In genomic region chr11:47850337-47850736, GRCh38 we compare ENCODE assay signal across 13 cellular contexts. TPM values are rescaled to one million over a fixed set of nuclear protein-coding genes. Genes with fewer than 3 reads are reported as not detected.
DNase-seq lines count a peak whose midpoint lies in the region; ATAC-seq and TF ChIP-seq lines count a peak whose summit lies in the region.
"Had no signal": no experiment of that assay in that cellular context is flagged by ENCODE, and none has a peak within 500 bp of the region (broad histone marks: within the 10 kb centered on the region; RNA-seq: fewer than 3 reads in every experiment).

No MANE protein-coding gene starts in this region.

- H3K36me3 ChIP-seq in breast epithelium (no peaks in the 10 kb centered on the region), heart right ventricle (peaks cover 0 to 16% (median 3%) of the 10 kb centered on the region in 9 donors), mesendoderm (ENCODE audit: control insufficient read depth, insufficient read depth, low read length) (no peaks in the 10 kb centered on the region)
- H3K36me3 ChIP-seq: thyroid gland had no signal

- H3K4me3 ChIP-seq in breast epithelium (no peak overlapping the region), heart right ventricle (no peak overlapping the region), mesendoderm (ENCODE audit: low read length) (no peak overlapping the region)
- H3K4me3 ChIP-seq: thyroid gland had no signal

- intact Hi-C loops in MCF 10A (cut with micrococcal nuclease), result no loop called here
- intact Hi-C loops in breast epithelium (cut with DNase I; ENCODE audit: low total_unique reads), result no loop called here
- intact Hi-C loops in heart right ventricle (cut with DNase I), result loop anchor here in 4 of 10 donors (5.0 to 10.0 kb wide), 4 partner anchors 67 to 478 kb away; partner anchors contain the start of genes SPI1 (in 2 of the 4) and MTCH2 (in 1 of the 4)

- H3K4me3 Mint-ChIP-seq in MCF 10A (ENCODE audit: unreplicated experiment), result peak overlapping the region; percentile 24
- H3K4me3 Mint-ChIP-seq: dendritic cell treated with granulocyte-macrophage colony-stimulating factor and Interleukin-4, amounts not matched to agents 40 ng/mL and 50 ng/mL, for 4 days had no signal

- H3K27ac Mint-ChIP-seq in MCF 10A (ENCODE audit: low read depth, unreplicated experiment), result peak overlapping the region; percentile 8

- no peaks in the 10 kb centered on the region for H3K27me3 ChIP-seq in breast epithelium
- no peaks in the 10 kb centered on the region for H3K27me3 ChIP-seq in heart right ventricle
- H3K27me3 ChIP-seq in mesendoderm (ENCODE audit: insufficient read depth, low read length, poor library complexity), result no peaks in the 10 kb centered on the region
- H3K27me3 ChIP-seq: thyroid gland had no signal

- CTCF ChIA-PET in MCF 10A (lab: Yijun Ruan, JAX), result interaction anchor here (0.6 to 1.6 kb wide), 2 partner anchors 38 to 476 kb away, joined by 3 to 8 read pairs; no protein-coding TSS in a partner anchor

- 66 to 79% methylated on average over 1 of the region's 1 CpG for WGBS in heart right ventricle, 2 donors
- WGBS in mesendoderm (ENCODE audit: extremely low coverage, insufficient coverage, low lambda C conversion rate), result no CpG with 5 or more reads among the region's 1 CpG

- H3K27ac ChIP-seq in breast epithelium (no peak overlapping the region), heart right ventricle (peak overlapping the region in 1 of 10 donors; percentile 20), mesendoderm (ENCODE audit: low read depth, low read length) (no peak overlapping the region)
- H3K27ac ChIP-seq: thyroid gland had no signal

- DNase-seq in MCF 10A (ENCODE audit: unreplicated experiment) (no peak), breast epithelium (ENCODE audit: low spot score in 2 of 2) (no peak), UCSD-AML1 (lab: John Stamatoyannopoulos, UW; ENCODE audit: unreplicated experiment) (peak; percentile 13), anterior cingulate cortex (lab: John Stamatoyannopoulos, UW) (no peak), heart right ventricle (no peak), mesendoderm (no peak)
- DNase-seq: activated CD4-positive, alpha-beta T cell treated with anti-CD3 and anti-CD28 coated beads, Interleukin-2, amount 50 U/mL, for 1 hour; HCEC 1CT; NCI-H2081 treated with DMSO at 0.1 percent for 48 hours; thyroid gland had no signal

- no peak overlapping the region for H3K4me2 ChIP-seq in mesendoderm (ENCODE audit: low read length)

- H2BK15ac ChIP-seq in mesendoderm (replicated peaks; ENCODE audit: low read depth), result no peak overlapping the region

- no peak overlapping the region for H2BK5ac ChIP-seq in mesendoderm (ENCODE audit: low read length)

- no peak overlapping the region for H3K56ac ChIP-seq in mesendoderm (ENCODE audit: low read length)

- H3K27me3 Mint-ChIP-seq in MCF 10A (ENCODE audit: insufficient read depth, unreplicated experiment), result no peaks in the 10 kb centered on the region
- H3K27me3 Mint-ChIP-seq: dendritic cell treated with granulocyte-macrophage colony-stimulating factor and Interleukin-4, amounts not matched to agents 40 ng/mL and 50 ng/mL, for 4 days had no signal

- no peak overlapping the region for H4K8ac ChIP-seq in mesendoderm (ENCODE audit: low read depth, low read length)

- H3K4me1 Mint-ChIP-seq in MCF 10A (ENCODE audit: insufficient read depth, unreplicated experiment), result peaks cover 27% of the 10 kb centered on the region

- no peak overlapping the region for H2AK5ac ChIP-seq in mesendoderm (ENCODE audit: low read length)

- TF ChIP-seq POLR2A in breast epithelium (IDR thresholded peaks at IDR 0.05), result no peak

- H3K18ac ChIP-seq in mesendoderm (ENCODE audit: low read length), result no peak overlapping the region

- H3K79me1 ChIP-seq in mesendoderm (ENCODE audit: low read length), result peaks cover 12% of the 10 kb centered on the region

- no TSS peak for BruUV-seq in MCF 10A (replicated peaks; lab: Mats Ljungman, UMichigan)

- no peak overlapping the region for H3K4ac ChIP-seq in mesendoderm (ENCODE audit: low read depth, low read length)

- H3K9me3 Mint-ChIP-seq in MCF 10A (ENCODE audit: unreplicated experiment), result no peaks in the 10 kb centered on the region
- H3K9me3 Mint-ChIP-seq: dendritic cell treated with granulocyte-macrophage colony-stimulating factor and Interleukin-4, amounts not matched to agents 40 ng/mL and 50 ng/mL, for 4 days had no signal

- no peak overlapping the region for H3K23ac ChIP-seq in mesendoderm (ENCODE audit: low read length)

- no peak overlapping the region for H3K9ac ChIP-seq in mesendoderm (ENCODE audit: low read length)

- POLR2A ChIA-PET in MCF 10A (lab: Yijun Ruan, JAX), result interaction anchor here (1.3 kb wide), 1 partner anchor 14 kb away, joined by 3 read pairs; no protein-coding TSS in a partner anchor

- H2BK120ac ChIP-seq in mesendoderm (ENCODE audit: low read depth, low read length), result no peak overlapping the region

- peaks cover 24% of the 10 kb centered on the region for H3K79me2 ChIP-seq in mesendoderm (ENCODE audit: control insufficient read depth, insufficient read depth, low read length)

- H3K36me3 Mint-ChIP-seq in MCF 10A (ENCODE audit: insufficient read depth, unreplicated experiment), result peaks cover 3% of the 10 kb centered on the region

- H3K4me1 ChIP-seq in breast epithelium, result peaks cover 0 to 5% of the 10 kb centered on the region in 2 donors
- H3K4me1 ChIP-seq in heart right ventricle, result peaks cover 0 to 39% (median 18%) of the 10 kb centered on the region in 9 donors
- H3K4me1 ChIP-seq in mesendoderm (ENCODE audit: control insufficient read depth, low read depth, low read length), result peaks cover 5% of the 10 kb centered on the region

- ATAC-seq in HG03095 (IDR thresholded peaks at IDR 0.05; ENCODE audit: unreplicated experiment), result peak; percentile 37
- ATAC-seq in heart right ventricle, result no peak
- no peak for ATAC-seq in GM21737 (IDR thresholded peaks at IDR 0.05; ENCODE audit: unreplicated experiment)

- no peaks in the 10 kb centered on the region for H3K9me3 ChIP-seq in breast epithelium
- H3K9me3 ChIP-seq in heart right ventricle, result no peaks in the 10 kb centered on the region
- H3K9me3 ChIP-seq: thyroid gland had no signal

- no peak overlapping the region for H4K5ac ChIP-seq in mesendoderm (ENCODE audit: low read length)

- TF ChIP-seq CTCF in MCF 10A (IDR thresholded peaks at IDR 0.05; ENCODE audit: unreplicated experiment) (no peak), breast epithelium (IDR thresholded peaks at IDR 0.05) (no peak), heart right ventricle (IDR thresholded peaks at IDR 0.05) (no peak)

RNA-seq across cellular contexts. Expression of gene NUP160, which starts 2.2 kb away (rescaled TPM):
- total RNA-seq in MCF 10A (2022) (32.0 and 33.8 TPM in 2 replicates), breast epithelium (10 to 100 TPM; 28.2 to 41.4 (median 40.6) TPM), heart right ventricle (10 to 100 TPM; 13.4 to 17.7 (median 14.7) TPM)
- polyA plus RNA-seq in heart right ventricle, result 10 to 100 TPM in 1 of 2 donors, 1 to 10 TPM in 1; 8.0 to 16.5 TPM
- 53.8 TPM for polyA plus RNA-seq in mesendoderm (2013, experiment 1 of 2)
- polyA plus RNA-seq in mesendoderm (2013, experiment 2 of 2), result 53.1 TPM
